Comparison of ENCODE assay signal across 19 cellular contexts in the genomic region with DNA sequence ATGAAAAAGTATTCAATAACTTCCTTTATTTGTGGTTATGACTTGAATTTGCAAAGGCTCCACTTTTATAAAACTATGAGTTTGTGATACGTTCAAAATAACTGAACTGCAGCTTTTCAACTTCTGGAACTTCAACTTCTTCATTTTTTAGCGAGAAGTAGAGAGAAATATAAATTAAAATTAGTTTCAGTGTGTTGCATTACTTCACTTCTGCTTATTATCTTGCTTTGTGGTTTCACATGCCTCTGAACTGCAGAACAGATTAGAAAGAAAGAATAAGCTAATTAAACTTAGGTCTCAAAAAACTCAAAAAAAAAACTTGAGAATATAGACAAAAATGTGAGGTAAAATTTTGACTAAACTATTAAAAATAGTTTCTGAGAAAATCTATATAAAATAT.
"Had no signal": no experiment of that assay in that cellular context is flagged by ENCODE, and none has a peak within 500 bp of the region (broad histone marks: within the 10 kb centered on the region; RNA-seq: fewer than 3 reads in every experiment).

No MANE protein-coding gene starts in this region.

- FAIRE-seq: bronchial epithelial cell, endometrium, islet of Langerhans had no signal

- ATAC-seq: activated CD4-positive, CD25-positive, alpha-beta regulatory T cell treated with anti-CD3 and anti-CD28 coated beads, Interleukin-2, amount 50 U/mL, for 24 hours; activated CD8-positive, alpha-beta memory T cell treated with anti-CD3 and anti-CD28 coated beads, Interleukin-2, amount 10 ng/mL, durations not matched to agents 7 days and 5 days; activated CD8-positive, alpha-beta T cell treated with anti-CD3 and anti-CD28 coated beads for 36 hours; heart left ventricle; left cardiac atrium; natural killer cell treated with Interleukin-12 subunit alpha and Interleukin-12 subunit beta and Interleukin-15 and Interleukin-18, amount 100 ng/mL, for 72 hours had no signal

- DNase-seq: activated CD4-positive, alpha-beta T cell treated with anti-CD3 and anti-CD28 coated beads, Interleukin-2, amount 10 ng/mL, durations not matched to agents 24 days and 14 days; activated CD8-positive, alpha-beta memory T cell treated with anti-CD3 and anti-CD28 coated beads, Interleukin-2, amount 10 ng/mL, durations not matched to agents 7 days and 5 days; activated CD8-positive, alpha-beta T cell treated with anti-CD3 and anti-CD28 coated beads for 36 hours; activated effector memory CD4-positive, alpha-beta T cell treated with anti-CD3 and anti-CD28 coated beads, Interleukin-2, amount 50 U/mL, for 16 hours; activated naive CD4-positive, alpha-beta T cell treated with anti-CD3 and anti-CD28 coated beads, Interleukin-2, amount 10 ng/mL, durations not matched to agents 7 days and 5 days; activated T-cell treated with anti-CD3 and anti-CD28 coated beads for 4 hours; amygdala; cortex of kidney; heart left ventricle; left cardiac atrium; retina; sigmoid colon; stimulated activated CD4-positive, alpha-beta T cell treated with anti-CD3 and anti-CD28 coated beads, Interleukin-2, amount 100 ng/mL, for 48 hours; stimulated activated naive CD4-positive, alpha-beta T cell had no signal
